In the genomic region with DNA sequence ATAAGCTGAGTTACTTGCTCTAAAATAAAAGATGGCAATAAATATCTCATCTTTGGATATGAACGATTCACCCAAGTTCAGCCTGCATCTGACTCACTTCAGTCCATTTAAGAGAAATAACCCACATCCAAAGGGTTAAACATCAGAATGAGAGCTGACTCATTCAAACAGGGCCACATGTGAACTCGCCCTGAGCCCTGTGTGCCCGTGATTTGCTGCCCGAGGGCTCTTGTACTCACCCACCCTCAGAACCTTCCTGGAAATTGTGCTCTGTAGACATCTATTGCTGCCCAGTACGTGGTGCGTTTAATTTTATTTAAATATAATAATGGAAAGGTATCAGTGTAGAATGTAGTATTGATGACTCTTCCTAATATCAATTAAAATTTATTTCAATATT, we compare ENCODE assay signal across 8 cellular contexts.
DNase-seq lines count a peak whose midpoint lies in the region; ATAC-seq and TF ChIP-seq lines count a peak whose summit lies in the region.

No MANE protein-coding gene starts in this region.

- H4K20me1 ChIP-seq in PC-9 (ENCODE audit: insufficient read depth) (peaks cover 92% of the 10 kb centered on the region), mammary epithelial cell (ENCODE audit: insufficient read depth, low read length) (peaks cover 3% of the 10 kb centered on the region)

- DNase-seq in Caco-2, result no peak
- DNase-seq in PC-9, result peak; percentile 69 to 77
- peak; percentile 74 for DNase-seq in mammary epithelial cell
- no peak for DNase-seq in natural killer cell treated with Interleukin-12 subunit alpha and Interleukin-12 subunit beta and Interleukin-15 and Interleukin-18, amount 100 ng/mL, for 72 hours (ENCODE audit: low spot score)
- DNase-seq in NK-92 (lab: John Stamatoyannopoulos, UW; ENCODE audit: unreplicated experiment), result no peak

- H3K4me1 Mint-ChIP-seq in Caco-2 (ENCODE audit: low read depth, unreplicated experiment), result peaks cover 22% of the 10 kb centered on the region
- peaks cover 43 to 56% of the 10 kb centered on the region in 2 donors for H3K4me1 Mint-ChIP-seq in natural killer cell treated with Interleukin-12 subunit alpha and Interleukin-12 subunit beta and Interleukin-15 and Interleukin-18, amount 100 ng/mL, for 72 hours (ENCODE audit: low read depth in 2 of 2)

- no peaks in the 10 kb centered on the region for H3K9me3 ChIP-seq in Caco-2
- no peaks in the 10 kb centered on the region for H3K9me3 ChIP-seq in PC-9 (ENCODE audit: insufficient read depth, low read depth)
- H3K9me3 ChIP-seq in mammary epithelial cell (replicated peaks; ENCODE audit: insufficient read depth, low read length), result no peaks in the 10 kb centered on the region

- H3K27me3 ChIP-seq in Caco-2 (replicated peaks; ENCODE audit: control insufficient read depth, insufficient read depth, low read length) (no peaks in the 10 kb centered on the region), PC-9 (ENCODE audit: insufficient read depth, low read depth) (no peaks in the 10 kb centered on the region), mammary epithelial cell (ENCODE audit: insufficient read depth, low read length) (no peaks in the 10 kb centered on the region)

- WGBS in mammary epithelial cell (ENCODE audit: low coverage, missing lambda C conversion rate), result 32% methylated on average over 6 of the region's 6 CpGs

- H3K4me2 ChIP-seq in PC-9, result peak overlapping the region; percentile 27
- H3K4me2 ChIP-seq in mammary epithelial cell (ENCODE audit: insufficient read depth, low read depth, low read length), result peak overlapping the region; percentile 6

- in situ Hi-C loops in mammary epithelial cell (cut with MboI; ENCODE audit: low sequenced_read_pairs in 2 of 2), result loop anchor here in 1 of 2 donors (25.0 kb wide), 1 partner anchor 144 kb away; the partner anchor contains the start of gene RAB17

- H3K9me3 Mint-ChIP-seq in Caco-2 (ENCODE audit: unreplicated experiment), result no peaks in the 10 kb centered on the region
- no peaks in the 10 kb centered on the region for H3K9me3 Mint-ChIP-seq in natural killer cell treated with Interleukin-12 subunit alpha and Interleukin-12 subunit beta and Interleukin-15 and Interleukin-18, amount 100 ng/mL, for 72 hours

- peak overlapping the region; percentile 6; the same call in 1 of the 2 replicates for H3K27ac ChIP-seq in PC-9
- H3K27ac ChIP-seq in mammary epithelial cell (ENCODE audit: insufficient read depth, low read depth, low read length), result no peak overlapping the region

- H3F3A ChIP-seq in PC-9 (ENCODE audit: insufficient read depth, low read depth), result peaks cover 25% of the 10 kb centered on the region; the same call in 1 of the 2 replicates

- no peaks in the 10 kb centered on the region for H3K9me2 ChIP-seq in PC-9 (ENCODE audit: insufficient read depth)

- CTCF ChIA-PET in Caco-2 (lab: Charles Lee), result no interaction called here
- CTCF ChIA-PET in PC-9 (lab: Charles Lee), result interaction anchor here (0.6 kb wide), 1 partner anchor 45 kb away, joined by 3 read pairs; no protein-coding TSS in a partner anchor
- CTCF ChIA-PET in mammary epithelial cell (lab: Charles Lee; ENCODE audit: low non-redundant PET), result no interaction called here

- no peak overlapping the region for H3K9ac ChIP-seq in mammary epithelial cell (ENCODE audit: insufficient read depth, low read length)

- H3K79me2 ChIP-seq in PC-9 (ENCODE audit: low read depth), result peaks cover 98% of the 10 kb centered on the region
- peaks cover 96% of the 10 kb centered on the region for H3K79me2 ChIP-seq in mammary epithelial cell (ENCODE audit: insufficient read depth, low read length)

- no peak overlapping the region for H3K4me3 ChIP-seq in Caco-2 (ENCODE audit: low read depth, low read length)
- no peak overlapping the region for H3K4me3 ChIP-seq in PC-9
- H3K4me3 ChIP-seq in mammary epithelial cell (replicated peaks in 1 of 3; ENCODE audit: insufficient read depth in 1 of 3, low read depth in 2 of 3, low read length in 3 of 3), result no peak overlapping the region

- peaks cover 10% of the 10 kb centered on the region for H3K36me3 Mint-ChIP-seq in Caco-2 (ENCODE audit: insufficient read depth, unreplicated experiment)
- H3K36me3 Mint-ChIP-seq in natural killer cell treated with Interleukin-12 subunit alpha and Interleukin-12 subunit beta and Interleukin-15 and Interleukin-18, amount 100 ng/mL, for 72 hours, result no peaks in the 10 kb centered on the region

- dilution Hi-C loops in mammary epithelial cell (cut with HindIII; ENCODE audit: low sequenced_read_pairs), result no loop called here

- intact Hi-C loops in Caco-2 (cut with micrococcal nuclease; ENCODE audit: unreplicated experiment), result no loop called here
- intact Hi-C loops in PC-9 (cut with micrococcal nuclease; ENCODE audit: unreplicated experiment), result loop anchor here (1.0 to 2.0 kb wide), 2 partner anchors 17 to 39 kb away; no protein-coding TSS in a partner anchor
- intact Hi-C loops in mammary epithelial cell (cut with micrococcal nuclease), result no loop called here

- ATAC-seq in natural killer cell treated with Interleukin-12 subunit alpha and Interleukin-12 subunit beta and Interleukin-15 and Interleukin-18, amount 100 ng/mL, for 72 hours, result peak; percentile 91 to 97
- ATAC-seq in GM19395 (IDR thresholded peaks at IDR 0.05; ENCODE audit: unreplicated experiment) (no peak), HG02678 (IDR thresholded peaks at IDR 0.05; ENCODE audit: unreplicated experiment) (no peak), HG03520 (IDR thresholded peaks at IDR 0.05; ENCODE audit: unreplicated experiment) (no peak)

- H2AFZ ChIP-seq in PC-9, result no peak overlapping the region
- H2AFZ ChIP-seq in mammary epithelial cell (ENCODE audit: low read depth, low read length), result no peak overlapping the region

- BruUV-seq in Caco-2 (replicated peaks; lab: Mats Ljungman, UMichigan), result no TSS peak
- no TSS peak for BruUV-seq in PC-9 (replicated peaks; lab: Mats Ljungman, UMichigan)
- no TSS peak for BruUV-seq in mammary epithelial cell (replicated peaks; lab: Mats Ljungman, UMichigan)

- no peaks in the 10 kb centered on the region for H3K27me3 Mint-ChIP-seq in Caco-2 (ENCODE audit: insufficient read depth, unreplicated experiment)
- no peaks in the 10 kb centered on the region for H3K27me3 Mint-ChIP-seq in natural killer cell treated with Interleukin-12 subunit alpha and Interleukin-12 subunit beta and Interleukin-15 and Interleukin-18, amount 100 ng/mL, for 72 hours

- H3K27ac Mint-ChIP-seq in Caco-2 (ENCODE audit: unreplicated experiment), result peak overlapping the region; percentile 42
- H3K27ac Mint-ChIP-seq in natural killer cell treated with Interleukin-12 subunit alpha and Interleukin-12 subunit beta and Interleukin-15 and Interleukin-18, amount 100 ng/mL, for 72 hours, result peak overlapping the region; percentile 93

- peaks cover 17% of the 10 kb centered on the region; the same call in 1 of the 2 replicates for H3K4me1 ChIP-seq in Caco-2
- H3K4me1 ChIP-seq in PC-9 (replicated peaks; ENCODE audit: insufficient read depth), result peaks cover 31% of the 10 kb centered on the region
- H3K4me1 ChIP-seq in mammary epithelial cell (ENCODE audit: insufficient read depth, low read length), result peaks cover 24% of the 10 kb centered on the region

- no peaks in the 10 kb centered on the region for H3K36me3 ChIP-seq in Caco-2 (ENCODE audit: control insufficient read depth, insufficient read depth, low read length)
- H3K36me3 ChIP-seq in PC-9 (ENCODE audit: low read depth), result peaks cover 27% of the 10 kb centered on the region
- peaks cover 14% of the 10 kb centered on the region for H3K36me3 ChIP-seq in mammary epithelial cell (ENCODE audit: insufficient read depth, low read length)

- no peak overlapping the region for H3K4me3 Mint-ChIP-seq in Caco-2 (ENCODE audit: unreplicated experiment)
- H3K4me3 Mint-ChIP-seq in natural killer cell treated with Interleukin-12 subunit alpha and Interleukin-12 subunit beta and Interleukin-15 and Interleukin-18, amount 100 ng/mL, for 72 hours, result peak overlapping the region; percentile 95

- TF ChIP-seq CTCF in Caco-2 (IDR thresholded peaks at IDR 0.05; ENCODE audit: insufficient read depth in 1 of 2, low read depth in 1 of 2, low read length in 1 of 2, severe bottlenecking in 1 of 2, unreplicated experiment in 1 of 2) (no peak), PC-9 (conservative IDR thresholded peaks at IDR 0.05) (no peak), mammary epithelial cell (conservative IDR thresholded peaks at IDR 0.05 in 1 of 2, IDR thresholded peaks at IDR 0.05 in 1 of 2; ENCODE audit: extremely low read depth in 1 of 2, insufficient read depth in 1 of 2, low read depth in 1 of 2, low read length in 2 of 2) (no peak)

- POLR2A ChIA-PET in Caco-2 (lab: Charles Lee) (no interaction called here), PC-9 (lab: Charles Lee; ENCODE audit: unreplicated experiment) (interaction anchor here (0.6 to 1.0 kb wide), 3 partner anchors 8 to 231 kb away, joined by 4 to 6 read pairs (median 4); no protein-coding TSS in a partner anchor)

Comparison
In these comparisons a context has a peak if more than half of its experiments do, and no peak if none do; other contexts are left out.
1. DNase-seq: peak in PC-9 (2 of 2) and mammary epithelial cell (single experiment); none in Caco-2 (0 of 2), natural killer cell treated with Interleukin-12 subunit alpha and Interleukin-12 subunit beta and Interleukin-15 and Interleukin-18, amount 100 ng/mL, for 72 hours (single experiment) and NK-92 (single experiment).
2. ATAC-seq: peak in natural killer cell treated with Interleukin-12 subunit alpha and Interleukin-12 subunit beta and Interleukin-15 and Interleukin-18, amount 100 ng/mL, for 72 hours (2 of 2); none in GM19395 (single experiment), HG02678 (single experiment) and HG03520 (single experiment).